ENCODE assay signal across 21 cellular contexts in the genomic region with DNA sequence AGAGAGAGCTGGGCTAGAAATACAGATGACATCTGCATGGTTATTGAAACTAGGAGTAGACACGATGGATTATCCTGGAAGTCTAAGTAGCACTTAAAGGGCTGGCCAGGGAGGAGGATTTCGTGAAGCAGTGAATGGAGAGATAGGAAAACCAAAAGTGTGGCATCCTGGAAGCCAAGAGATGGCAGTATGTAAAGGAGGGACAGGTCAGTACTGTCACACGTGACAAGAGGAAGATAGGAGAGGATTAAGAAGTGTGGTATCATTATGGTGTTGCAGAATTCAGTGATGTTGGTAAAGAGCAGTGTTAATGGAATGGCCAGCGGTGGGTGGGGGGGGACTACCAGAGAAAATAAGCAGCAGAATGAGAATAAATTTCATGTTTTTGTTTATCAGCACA. TPM values are rescaled to one million over a fixed set of nuclear protein-coding genes. Genes with fewer than 3 reads are reported as not detected.
DNase-seq lines count a peak whose midpoint lies in the region; ATAC-seq, FAIRE-seq and TF ChIP-seq lines count a peak whose summit lies in the region.
"Had no signal": no experiment of that assay in that cellular context is flagged by ENCODE, and none has a peak within 500 bp of the region (broad histone marks: within the 10 kb centered on the region; RNA-seq: fewer than 3 reads in every experiment).

No MANE protein-coding gene starts in this region.

- no peak for TF ChIP-seq RAD21 in GM12878 (IDR thresholded peaks at IDR 0.05; ENCODE audit: insufficient read depth, low read depth, low read length)

- peaks cover 94% of the 10 kb centered on the region for H3K79me2 ChIP-seq in GM12878 (ENCODE audit: control insufficient read depth, insufficient read depth, low read length)

- H3K4me3 ChIP-seq in GM12878 (no peak overlapping the region), adrenal gland (no peak overlapping the region)
- H3K4me3 ChIP-seq: esophagus squamous epithelium, right lobe of liver, thoracic aorta had no signal

- no TSS peak for BruUV-seq in GM12878 (replicated peaks; lab: Mats Ljungman, UMichigan)

- no peaks in the 10 kb centered on the region for H3K36me3 Mint-ChIP-seq in CD4-positive, alpha-beta T cell (ENCODE audit: low read depth)
- H3K36me3 Mint-ChIP-seq in nephron (ENCODE audit: low read depth): no peaks in the 10 kb centered on the region

- intact Hi-C loops in CD4-positive, alpha-beta T cell (cut with DNase I, micrococcal nuclease): loop anchor here in 1 of 2 experiments (10.0 kb wide), 1 partner anchor 50 kb away; no protein-coding TSS in a partner anchor
- intact Hi-C loops in GM12878 (cut with micrococcal nuclease; ENCODE audit: unreplicated experiment) (no loop called here), adrenal gland (cut with DNase I) (no loop called here), cardiac septum (cut with DNase I) (no loop called here)

- no peak for TF ChIP-seq POLR2A in H54 (IDR thresholded peaks at IDR 0.05; ENCODE audit: low read depth, low read length)
- no peak for TF ChIP-seq POLR2A in GM12878 (IDR thresholded peaks at IDR 0.05; ENCODE audit: low read depth, low read length)
- no peak for TF ChIP-seq POLR2A in adrenal gland (IDR thresholded peaks at IDR 0.05)

- SMC1A ChIA-PET in GM12878 (lab: Charles Lee; ENCODE audit: uncharacterized antibody, unreplicated experiment): interaction anchor here (0.7 to 2.7 kb wide), 5 partner anchors 9 to 54 kb away, joined by 4 to 11 read pairs (median 5); no protein-coding TSS in a partner anchor

- no peak overlapping the region for H3K9ac ChIP-seq in GM12878 (ENCODE audit: control insufficient read depth, insufficient read depth, low read length)

- no peaks in the 10 kb centered on the region for H3K27me3 Mint-ChIP-seq in CD4-positive, alpha-beta T cell
- no peaks in the 10 kb centered on the region for H3K27me3 Mint-ChIP-seq in nephron (ENCODE audit: low read depth)

- H3K4me1 Mint-ChIP-seq in CD4-positive, alpha-beta T cell (ENCODE audit: low read depth): peaks cover 72% of the 10 kb centered on the region
- H3K4me1 Mint-ChIP-seq in nephron: peaks cover 42% of the 10 kb centered on the region

- no peak for DNase-seq in CD4-positive, alpha-beta T cell
- no peak for DNase-seq in H54 (ENCODE audit: insufficient read length, low spot score)
- no peak for DNase-seq in GM12878 (ENCODE audit: low read depth, low spot score)
- DNase-seq in adrenal gland: no peak
- no peak for DNase-seq in NCI-H524 (lab: John Stamatoyannopoulos, UW)
- DNase-seq in cardiac septum (ENCODE audit: low spot score): no peak
- DNase-seq: activated CD4-positive, CD25-positive, alpha-beta regulatory T cell; activated CD8-positive, alpha-beta memory T cell treated with anti-CD3 and anti-CD28 coated beads for 24 hours; caudate nucleus; effector CD4-positive, alpha-beta T cell; esophagus squamous epithelium; left colon; NCI-H2171 treated with DMSO at 0.1 percent for 48 hours; NCI-H748 treated with DMSO at 0.1 percent for 48 hours; occipital lobe; PC-3; right lobe of liver had no signal

- FAIRE-seq in H54 (lab: Jason Lieb, UNC) (peak; percentile 84), GM12878 (lab: Jason Lieb, UNC) (peak; percentile 54)

- POLR2A ChIA-PET in CD4-positive, alpha-beta T cell (lab: Charles Lee): interaction anchor here (1.2 kb wide), 1 partner anchor 11 kb away, joined by 3 read pairs; no protein-coding TSS in a partner anchor
- POLR2A ChIA-PET in GM12878 (lab: Charles Lee): no interaction called here

- TF ChIP-seq CTCF in CD4-positive, alpha-beta T cell (IDR thresholded peaks at IDR 0.05): no peak
- TF ChIP-seq CTCF in GM12878 (IDR thresholded peaks at IDR 0.05 in 2 of 3, conservative IDR thresholded peaks at IDR 0.05 in 1 of 3; ENCODE audit: control insufficient read depth in 2 of 3, extremely low read depth in 1 of 3, insufficient read depth in 1 of 3, low read depth in 3 of 3, low read length in 3 of 3) (no peak), nephron (IDR thresholded peaks at IDR 0.05; ENCODE audit: unreplicated experiment in 3 of 3) (no peak), adrenal gland (IDR thresholded peaks at IDR 0.05) (no peak)

- no peak overlapping the region for H3K4me3 Mint-ChIP-seq in CD4-positive, alpha-beta T cell
- no peak overlapping the region for H3K4me3 Mint-ChIP-seq in nephron
- H3K4me3 Mint-ChIP-seq: T-helper 2 cell treated with Interferon-gamma antibody and Interleukin-4, amounts not matched to agents 5 μg/mL and 100 μg/mL, for 36 hours had no signal

- peak overlapping the region; percentile 16 for H3K27ac Mint-ChIP-seq in CD4-positive, alpha-beta T cell
- peak overlapping the region in 2 of 3 experiments; percentile 12 to 13 for H3K27ac Mint-ChIP-seq in nephron

- H4K20me1 ChIP-seq in GM12878 (ENCODE audit: control insufficient read depth, insufficient read depth): peaks cover 5% of the 10 kb centered on the region; the same call in 1 of the 2 replicates

- H3K9me3 ChIP-seq in CD4-positive, alpha-beta T cell (ENCODE audit: control insufficient read depth, low read length): no peaks in the 10 kb centered on the region
- H3K9me3 ChIP-seq in GM12878 (replicated peaks; ENCODE audit: control insufficient read depth, insufficient read depth, low read length) (no peaks in the 10 kb centered on the region; the same call in 2 of the 3 replicates), adrenal gland (replicated peaks in 1 of 3) (no peaks in the 10 kb centered on the region)
- H3K9me3 ChIP-seq: esophagus squamous epithelium, right lobe of liver, thoracic aorta had no signal

- TF ChIP-seq EP300 in GM12878 (IDR thresholded peaks at IDR 0.05; ENCODE audit: borderline replicate concordance in 1 of 2, control insufficient read depth in 1 of 2, low read depth in 2 of 2, low read length in 2 of 2): no peak

- CTCF ChIA-PET in CD4-positive, alpha-beta T cell (lab: Charles Lee): interaction anchor here (1.2 kb wide), 1 partner anchor 9 kb away, joined by 3 read pairs; no protein-coding TSS in a partner anchor
- CTCF ChIA-PET in GM12878 (lab: Yijun Ruan, JAX): interaction anchor here (0.8 to 1.2 kb wide), 3 partner anchors 10 to 46 kb away, joined by 3 to 5 read pairs (median 3); no protein-coding TSS in a partner anchor

- H3K4me1 ChIP-seq in GM12878 (ENCODE audit: control insufficient read depth, insufficient read depth, low read length): 0 out of 2 replicates have a peak, but pooled peaks cover 4% of the 10 kb centered on the region
- H3K4me1 ChIP-seq in adrenal gland (replicated peaks in 1 of 2): peaks cover 31 to 60% of the 10 kb centered on the region in 2 donors

- H2AFZ ChIP-seq in GM12878 (ENCODE audit: control insufficient read depth, low read depth, low read length): no peak overlapping the region

- no peaks in the 10 kb centered on the region for H3K27me3 ChIP-seq in CD4-positive, alpha-beta T cell (ENCODE audit: control insufficient read depth, insufficient read depth, low read length)
- H3K27me3 ChIP-seq in GM12878 (replicated peaks in 1 of 2; ENCODE audit: control insufficient read depth in 2 of 2, insufficient read depth in 2 of 2, low read length in 1 of 2) (no peaks in the 10 kb centered on the region), adrenal gland (no peaks in the 10 kb centered on the region)
- H3K27me3 ChIP-seq: esophagus squamous epithelium, right lobe of liver had no signal

- in situ Hi-C loops in GM12878 (cut with MboI): no loop called here

- RAD21 ChIA-PET in GM12878 (lab: Charles Lee; ENCODE audit: unreplicated experiment): interaction anchor here (0.7 to 1.6 kb wide), 2 partner anchors 15 to 34 kb away, joined by 3 to 4 read pairs; no protein-coding TSS in a partner anchor

- no peaks in the 10 kb centered on the region for H3K9me3 Mint-ChIP-seq in CD4-positive, alpha-beta T cell
- no peaks in the 10 kb centered on the region for H3K9me3 Mint-ChIP-seq in nephron
- H3K9me3 Mint-ChIP-seq: T-helper 2 cell treated with Interferon-gamma antibody and Interleukin-4, amounts not matched to agents 5 μg/mL and 100 μg/mL, for 36 hours had no signal

- no peak for ATAC-seq in CD4-positive, alpha-beta T cell (ENCODE audit: poor library complexity)
- 0 out of 3 replicates have a peak, but pooled peaks have one; percentile 11 for ATAC-seq in GM12878
- ATAC-seq in HG03175 (IDR thresholded peaks at IDR 0.05; ENCODE audit: unreplicated experiment): no peak
- ATAC-seq: left colon, PC-3 had no signal

- H3K4me2 ChIP-seq in GM12878 (ENCODE audit: control insufficient read depth, insufficient read depth): no peak overlapping the region; the same call in 1 of the 2 replicates

- no peak overlapping the region for H3K27ac ChIP-seq in CD4-positive, alpha-beta T cell (ENCODE audit: low read depth, low read length)
- H3K27ac ChIP-seq in GM12878 (ENCODE audit: control insufficient read depth, insufficient read depth): no peak overlapping the region
- H3K27ac ChIP-seq in adrenal gland: peak overlapping the region in 1 of 5 donors; percentile 54
- H3K27ac ChIP-seq: esophagus squamous epithelium, thoracic aorta had no signal

- H3K36me3 ChIP-seq in GM12878 (ENCODE audit: control insufficient read depth in 2 of 2, insufficient read depth in 2 of 2, low read length in 1 of 2) (peaks cover 0 to 3% of the 10 kb centered on the region in 2 experiments; a peak in 1 of 4 replicates), adrenal gland (replicated peaks in 1 of 2) (no peaks in the 10 kb centered on the region)
- H3K36me3 ChIP-seq: esophagus squamous epithelium, right lobe of liver, thoracic aorta had no signal

- 80% methylated on average over 4 of the region's 4 CpGs for WGBS in GM12878 (ENCODE audit: insufficient coverage, insufficient replicate concordance, low lambda C conversion rate, missing lambda C conversion rate)
- 60 to 74% (median 66%) methylated on average over 4 of the region's 4 CpGs for WGBS in adrenal gland, 4 donors

RNA-seq across cellular contexts. Expression of a gene that starts 11.7 kb away (rescaled TPM):
- total RNA-seq in CD4-positive, alpha-beta T cell: 10 to 100 TPM; 63.8 to 68.1 TPM
- total RNA-seq in GM12878 (2013; cell fraction: nucleolus; rRNA removed): 48.5 and 52.7 TPM in 2 replicates
- total RNA-seq in GM12878 (2014; rRNA removed): 36.1 and 37.4 TPM in 2 replicates
- 98.9 and 101 TPM in 2 replicates for total RNA-seq in GM12878 (2014; rRNA removed; fragmentation: Illumina TruSeq; extraction: Trizol)
- total RNA-seq in GM12878 (2021): 108 and 116 TPM in 2 replicates
- 38.4 TPM for polyA plus RNA-seq in GM12878 (2011; ENCODE audit: low read depth)
- polyA plus RNA-seq in GM12878 (2011; rRNA removed): 241 and 256 TPM in 2 replicates
- 195 and 228 TPM in 2 replicates for polyA plus RNA-seq in GM12878 (2011; cell fraction: cytosol; rRNA removed)
- 62.2 and 64.1 TPM in 2 replicates for polyA plus RNA-seq in GM12878 (2011; cell fraction: nucleus; rRNA removed)
- 58.1 and 60.0 TPM in 2 replicates for polyA plus RNA-seq in GM12878 (2012)
- 143 and 150 TPM in 2 replicates for polyA plus RNA-seq in GM12878 (2014; fragmentation: Illumina TruSeq; extraction: Trizol)
- polyA plus RNA-seq in GM12878 (2014; fragmentation: Nextera tagmentation; extraction: Ambion mirVana): 10 to 100 TPM; 24.1 to 26.4 TPM
- polyA plus RNA-seq in GM12878 (2014; rRNA removed): 73.1 and 73.5 TPM in 2 replicates
- 10 to 100 TPM; 10.3 to 10.5 TPM for polyA plus RNA-seq in GM12878 (2016; fragmentation: Nextera tagmentation; extraction: Ambion mirVana)
- 209 and 261 TPM in 2 replicates for polyA minus RNA-seq in GM12878 (2011; rRNA and poly(A)+ RNA removed)
- polyA minus RNA-seq in GM12878 (2011; cell fraction: cytosol; rRNA and poly(A)+ RNA removed): 141 and 153 TPM in 2 replicates
- polyA minus RNA-seq in GM12878 (2011; cell fraction: nucleus; rRNA and poly(A)+ RNA removed): 34.8 and 64.1 TPM in 2 replicates
- 100 to 1,000 TPM in 4 of 8 donors, 10 to 100 TPM in 4; 50.1 to 145 (median 92.1) TPM for total RNA-seq in adrenal gland
- polyA plus RNA-seq in adrenal gland: 100 to 1,000 TPM in 1 of 3 donors, 10 to 100 TPM in 2; 31.7 to 222 (median 32.7) TPM
- 103 TPM for total RNA-seq in cardiac septum
